In genomic region chr12:63068857-63069442, GRCh38 we compare ENCODE assay signal across 9 cellular contexts.
DNase-seq lines count a peak whose midpoint lies in the region; ATAC-seq and TF ChIP-seq lines count a peak whose summit lies in the region.
"Had no signal": no experiment of that assay in that cellular context is flagged by ENCODE, and none has a peak within 500 bp of the region (broad histone marks: within the 10 kb centered on the region; RNA-seq: fewer than 3 reads in every experiment).

No MANE protein-coding gene starts in this region.

- no peak overlapping the region for H3K27ac Mint-ChIP-seq in glutamatergic neuron (ENCODE audit: unreplicated experiment)
- H3K27ac Mint-ChIP-seq: activated naive CD8-positive, alpha-beta T cell had no signal

- peaks cover 4% of the 10 kb centered on the region for H3K4me1 Mint-ChIP-seq in glutamatergic neuron (ENCODE audit: low read depth, unreplicated experiment)

- H3K4me3 ChIP-seq in MM.1S (ENCODE audit: low read length) (no peak overlapping the region), upper lobe of left lung (no peak overlapping the region), ovary (no peak overlapping the region)

- peaks cover 2% of the 10 kb centered on the region for H3K9me3 Mint-ChIP-seq in glutamatergic neuron (ENCODE audit: unreplicated experiment)

- TF ChIP-seq EP300 in upper lobe of left lung (IDR thresholded peaks at IDR 0.05) (no peak), ovary (IDR thresholded peaks at IDR 0.05) (no peak)

- WGBS in upper lobe of left lung, 2 donors: 0 to 3% methylated on average over 2 of the region's 2 CpGs
- 7 to 11% (median 8%) methylated on average over 2 of the region's 2 CpGs for WGBS in ovary, 3 donors

- H3K9me2 ChIP-seq in MM.1S (replicated peaks; ENCODE audit: insufficient read depth, low read length): no peaks in the 10 kb centered on the region

- H3K4me1 ChIP-seq in MM.1S (ENCODE audit: low read length): no peaks in the 10 kb centered on the region
- no peaks in the 10 kb centered on the region for H3K4me1 ChIP-seq in upper lobe of left lung
- H3K4me1 ChIP-seq in ovary (ENCODE audit: insufficient read depth): no peaks in the 10 kb centered on the region

- no peaks in the 10 kb centered on the region for H3K9me3 ChIP-seq in MM.1S (replicated peaks; ENCODE audit: insufficient read depth, low read length)
- H3K9me3 ChIP-seq in upper lobe of left lung: no peaks in the 10 kb centered on the region
- no peaks in the 10 kb centered on the region for H3K9me3 ChIP-seq in ovary

- DNase-seq in NOMO-1 (lab: John Stamatoyannopoulos, UW; ENCODE audit: unreplicated experiment in 2 of 2): peak; percentile 1 to 9
- no peak for DNase-seq in NOMO-1 treated with dmso at 0.1 percent for 144 hours (lab: John Stamatoyannopoulos, UW; ENCODE audit: unreplicated experiment)
- DNase-seq in MM.1S: peak; percentile 46
- peak; percentile 26 for DNase-seq in SW480 (ENCODE audit: low spot score)
- DNase-seq in glutamatergic neuron: no peak
- no peak for DNase-seq in upper lobe of left lung
- DNase-seq in ovary: no peak

- H3K27ac ChIP-seq in MM.1S (ENCODE audit: low read length) (no peak overlapping the region), upper lobe of left lung (no peak overlapping the region), ovary (no peak overlapping the region)

- H3K4me3 Mint-ChIP-seq in glutamatergic neuron (ENCODE audit: unreplicated experiment): no peak overlapping the region
- H3K4me3 Mint-ChIP-seq: activated naive CD8-positive, alpha-beta T cell had no signal

- H3K36me3 ChIP-seq in MM.1S (replicated peaks; ENCODE audit: insufficient read depth, low read length) (no peaks in the 10 kb centered on the region), upper lobe of left lung (no peaks in the 10 kb centered on the region), ovary (no peaks in the 10 kb centered on the region)

- H3F3A ChIP-seq in MM.1S (ENCODE audit: insufficient read depth, low read length): no peaks in the 10 kb centered on the region

- intact Hi-C loops in ovary (cut with DNase I): loop anchor here in 2 of 4 donors (5.0 to 10.0 kb wide), 4 partner anchors 144 to 474 kb away; no protein-coding TSS in a partner anchor

- no peak for TF ChIP-seq POLR2A in upper lobe of left lung (IDR thresholded peaks at IDR 0.05)
- TF ChIP-seq POLR2A in ovary (IDR thresholded peaks at IDR 0.05): no peak

- no peaks in the 10 kb centered on the region for H4K20me1 ChIP-seq in MM.1S (ENCODE audit: insufficient read depth, low read length)

- TF ChIP-seq CTCF in MM.1S (IDR thresholded peaks at IDR 0.05; ENCODE audit: low read length) (peak; percentile 63), glutamatergic neuron (IDR thresholded peaks at IDR 0.05; ENCODE audit: partially characterized antibody, unreplicated experiment) (peak; percentile 61), upper lobe of left lung (IDR thresholded peaks at IDR 0.05) (peak in 4 of 6 experiments; percentile 9 to 27 (median 24)), ovary (IDR thresholded peaks at IDR 0.05) (peak in 1 of 3 donors; percentile 48)

- H3K27me3 Mint-ChIP-seq in glutamatergic neuron (ENCODE audit: unreplicated experiment): no peaks in the 10 kb centered on the region
- H3K27me3 Mint-ChIP-seq: activated naive CD8-positive, alpha-beta T cell had no signal

- ATAC-seq in upper lobe of left lung (ENCODE audit: low FRiP score in 2 of 2) (no peak), GM19397 (IDR thresholded peaks at IDR 0.05; ENCODE audit: unreplicated experiment) (no peak)

- no peaks in the 10 kb centered on the region for H3K36me3 Mint-ChIP-seq in glutamatergic neuron (ENCODE audit: unreplicated experiment)
- H3K36me3 Mint-ChIP-seq: activated naive CD8-positive, alpha-beta T cell had no signal

- no peak overlapping the region for H3K4me2 ChIP-seq in MM.1S (ENCODE audit: low read depth, low read length)

- H2AFZ ChIP-seq in MM.1S (ENCODE audit: low read length): no peak overlapping the region

- H3K27me3 ChIP-seq in MM.1S (replicated peaks; ENCODE audit: insufficient read depth, low read length): no peaks in the 10 kb centered on the region
- no peaks in the 10 kb centered on the region for H3K27me3 ChIP-seq in upper lobe of left lung
- no peaks in the 10 kb centered on the region for H3K27me3 ChIP-seq in ovary

- H3K79me2 ChIP-seq in MM.1S (ENCODE audit: low read length): no peaks in the 10 kb centered on the region

- H3K9ac ChIP-seq in MM.1S (ENCODE audit: low read length): no peak overlapping the region

Comparison
In these comparisons a context has a peak if more than half of its experiments do, and no peak if none do; other contexts are left out.
1. DNase-seq: peak in NOMO-1 (2 of 2), MM.1S (single experiment) and SW480 (single experiment); none in NOMO-1 treated with dmso at 0.1 percent for 144 hours (single experiment), glutamatergic neuron (single experiment), upper lobe of left lung (0 of 2) and ovary (0 of 5).